ENCODE assay signal across 8 cellular contexts in genomic region chr20:50153500-50154377, GRCh38. TPM values are rescaled to one million over a fixed set of nuclear protein-coding genes. Genes with fewer than 3 reads are reported as not detected.
DNase-seq lines count a peak whose midpoint lies in the region; ATAC-seq and TF ChIP-seq lines count a peak whose summit lies in the region.

Gene PEDS1, minus strand, starts transcription at chr20:50153723. Its CDS starts 86 bp downstream, at chr20:50153637.

- POLR2A ChIA-PET in IMR-90 (lab: Charles Lee; ENCODE audit: unreplicated experiment) = interaction anchor here (0.6 to 0.9 kb wide), 2 partner anchors 10 to 126 kb away, joined by 4 to 6 read pairs; no protein-coding TSS in a partner anchor
- POLR2A ChIA-PET in Panc1 (lab: Charles Lee) = interaction anchor here (1.3 to 1.5 kb wide), 2 partner anchors 12 to 14 kb away, joined by 3 to 10 read pairs; no protein-coding TSS in a partner anchor

- no peak for TF ChIP-seq RAD21 in IMR-90 (IDR thresholded peaks at IDR 0.05; ENCODE audit: low read length)

- H3K18ac ChIP-seq in IMR-90 (ENCODE audit: low read depth, low read length) = peak within 1 kb of the TSS; percentile 26

- peak within 1 kb of the TSS; percentile 91 for H4K91ac ChIP-seq in IMR-90 (ENCODE audit: insufficient read depth, low read depth, low read length)

- H2AK9ac ChIP-seq in IMR-90 (replicated peaks; ENCODE audit: low read depth, low read length, poor library complexity) = peak within 1 kb of the TSS; percentile 99

- peak within 1 kb of the TSS; percentile 77 for H3K14ac ChIP-seq in IMR-90 (replicated peaks; ENCODE audit: low read depth, low read length)

- no peaks in the 10 kb centered on the region for H3K9me3 ChIP-seq in IMR-90 (ENCODE audit: control insufficient read depth, insufficient read depth, low read length)
- H3K9me3 ChIP-seq in Panc1 (ENCODE audit: control insufficient read depth, insufficient read depth, low read depth, low read length) = no peaks in the 10 kb centered on the region

- TF ChIP-seq CTCF in IMR-90 (conservative IDR thresholded peaks at IDR 0.05; ENCODE audit: low read depth, low read length) (no peak), Panc1 (IDR thresholded peaks at IDR 0.05) (no peak)

- peak within 1 kb of the TSS; percentile 17; the same call in 1 of the 2 replicates for H2BK20ac ChIP-seq in IMR-90 (ENCODE audit: low read depth, low read length)

- peak within 1 kb of the TSS; percentile 79; the same call in 2 of the 3 replicates for H2BK15ac ChIP-seq in IMR-90 (ENCODE audit: low read depth, low read length)

- BruUV-seq in IMR-90 (replicated peaks; lab: Mats Ljungman, UMichigan) (no TSS peak), Panc1 (replicated peaks; lab: Mats Ljungman, UMichigan) (no TSS peak)

- in situ Hi-C loops in IMR-90 (cut with MboI; ENCODE audit: low sequenced_read_pairs) = no loop called here
- in situ Hi-C loops in Panc1 (cut with HindIII; ENCODE audit: low pct_unique_long_range_greater_than_20kb, low sequenced_read_pairs) = no loop called here

- H3K79me1 ChIP-seq in IMR-90 (ENCODE audit: low read depth in 1 of 2, low read length in 2 of 2) = peaks cover 12 to 50% of the 10 kb centered on the region in 2 experiments; a peak in 3 of 4 replicates

- H3K36me3 Mint-ChIP-seq in activated T-cell treated with anti-CD3 and anti-CD28 coated beads, Interleukin-2, amount 50 U/mL, for 4 hours (ENCODE audit: insufficient read depth) = peaks cover 5% of the 10 kb centered on the region

- H3K27ac ChIP-seq in IMR-90 (ENCODE audit: insufficient read depth, low read length) (peak within 1 kb of the TSS; percentile 83), Panc1 (ENCODE audit: low read length) (peak within 1 kb of the TSS; percentile 97)

- ATAC-seq in GM21526 (IDR thresholded peaks at IDR 0.05; ENCODE audit: low FRiP score, unreplicated experiment) (peak; percentile 79), IMR-90 (ENCODE audit: low read depth) (peak; percentile 98), Panc1 (peak; percentile 94), esophagus mucosa (peak; percentile 87)
- peak; percentile 98 to 99 for ATAC-seq in activated T-cell treated with anti-CD3 and anti-CD28 coated beads, Interleukin-2, amount 50 U/mL, for 4 hours

- H3K23ac ChIP-seq in IMR-90 (ENCODE audit: low read depth, low read length) = peak within 1 kb of the TSS; percentile 92

- dilution Hi-C loops in IMR-90 (cut with HindIII; ENCODE audit: low sequenced_read_pairs, unreplicated experiment) = no loop called here

- H3K4ac ChIP-seq in IMR-90 (ENCODE audit: low read depth, low read length) = peak within 1 kb of the TSS; percentile 85

- H3K56ac ChIP-seq in IMR-90 (ENCODE audit: extremely low read depth, insufficient read depth, low read length) = peak within 1 kb of the TSS; percentile 70; the same call in 1 of the 2 replicates

- H3K36me3 ChIP-seq in IMR-90 (ENCODE audit: control insufficient read depth, insufficient read depth, low read length) (peaks cover 11% of the 10 kb centered on the region), Panc1 (ENCODE audit: control insufficient read depth, insufficient read depth, low read length) (peaks cover 8% of the 10 kb centered on the region)

- H2BK5ac ChIP-seq in IMR-90 (ENCODE audit: low read depth, low read length, poor library complexity, severe bottlenecking) = peak within 1 kb of the TSS; percentile 73

- H3K4me3 ChIP-seq in IMR-90 (ENCODE audit: insufficient read depth, low read depth, low read length) = peak within 1 kb of the TSS; percentile 87
- H3K4me3 ChIP-seq in Panc1 (ENCODE audit: low read depth in 2 of 2, low read length in 2 of 2) = peak within 1 kb of the TSS; percentile 92 to 95

- H3K4me2 ChIP-seq in IMR-90 (ENCODE audit: low read depth, low read length) = peak within 1 kb of the TSS; percentile 98

- CTCF ChIA-PET in IMR-90 (lab: Yijun Ruan, JAX) (interaction anchor here (1.2 kb wide), 1 partner anchor 33 kb away, joined by 6 read pairs; no protein-coding TSS in a partner anchor), Panc1 (lab: Charles Lee) (interaction anchor here (0.6 kb wide), 1 partner anchor 14 kb away, joined by 9 read pairs; no protein-coding TSS in a partner anchor)

- WGBS in IMR-90 (ENCODE audit: extremely low coverage in 2 of 2, insufficient read length in 1 of 2), 2 experiments = 2% methylated on average over 80 of the region's 99 CpGs; no CpG with 5 or more reads in 1 of the 2 experiments

- H3K4me1 Mint-ChIP-seq in activated T-cell treated with anti-CD3 and anti-CD28 coated beads, Interleukin-2, amount 50 U/mL, for 4 hours (ENCODE audit: low read depth) = peaks cover 41% of the 10 kb centered on the region

- TF ChIP-seq POLR2A in IMR-90 (IDR thresholded peaks at IDR 0.05; ENCODE audit: low read depth, low read length) = peak; percentile 93

- H3K4me1 ChIP-seq in IMR-90 (ENCODE audit: control insufficient read depth, insufficient read depth, low read length) (peaks cover 22% of the 10 kb centered on the region), Panc1 (ENCODE audit: control insufficient read depth, insufficient read depth, low read length) (peaks cover 41% of the 10 kb centered on the region)

- peak within 1 kb of the TSS; percentile 97 to 99 for H4K8ac ChIP-seq in IMR-90 (ENCODE audit: low read depth in 2 of 2, low read length in 2 of 2)

- H3K9me3 Mint-ChIP-seq in activated T-cell treated with anti-CD3 and anti-CD28 coated beads, Interleukin-2, amount 50 U/mL, for 4 hours = no peaks in the 10 kb centered on the region

- H2BK120ac ChIP-seq in IMR-90 (ENCODE audit: low read depth, low read length) = peak within 1 kb of the TSS; percentile 71

- peaks cover 21% of the 10 kb centered on the region for H3K9me1 ChIP-seq in IMR-90 (ENCODE audit: insufficient read depth, low read length)

- H4K5ac ChIP-seq in IMR-90 (ENCODE audit: low read depth, low read length) = peak within 1 kb of the TSS; percentile 91

- peak within 1 kb of the TSS; percentile 92 for H2AFZ ChIP-seq in IMR-90 (replicated peaks; ENCODE audit: low read length, poor library complexity)

- H2AK5ac ChIP-seq in IMR-90 (ENCODE audit: low read depth, low read length) = peak within 1 kb of the TSS; percentile 99

- H3K4me3 Mint-ChIP-seq in activated T-cell treated with anti-CD3 and anti-CD28 coated beads, Interleukin-2, amount 50 U/mL, for 4 hours = peak within 1 kb of the TSS; percentile 88

- peak within 1 kb of the TSS; percentile 88 for H3K9ac ChIP-seq in IMR-90 (ENCODE audit: low read depth, low read length)

- peaks cover 37% of the 10 kb centered on the region for H4K20me1 ChIP-seq in IMR-90 (ENCODE audit: insufficient read depth, low read length)

- H3K27me3 ChIP-seq in IMR-90 (ENCODE audit: control insufficient read depth, insufficient read depth, low read length) = no peaks in the 10 kb centered on the region
- H3K27me3 ChIP-seq in Panc1 (ENCODE audit: control insufficient read depth, insufficient read depth, low read length) = no peaks in the 10 kb centered on the region

- intact Hi-C loops in IMR-90 (cut with micrococcal nuclease) (loop anchor here (1.0 kb wide), 1 partner anchor 12 kb away; no protein-coding TSS in a partner anchor), Panc1 (cut with micrococcal nuclease; ENCODE audit: unreplicated experiment) (no loop called here)

- DNase-seq in DMS 273 (lab: John Stamatoyannopoulos, UW; ENCODE audit: unreplicated experiment) (peak; percentile 97), IMR-90 (peak; percentile 90), Panc1 (ENCODE audit: low read depth, low spot score) (no peak), myocyte (ENCODE audit: low read depth) (peak; percentile 92)
- peak; percentile 70 for DNase-seq in activated T-cell treated with anti-CD3 and anti-CD28 coated beads, Interleukin-2, amount 50 U/mL, for 4 hours
- peak; percentile 73 to 76 for DNase-seq in stimulated activated CD8-positive, alpha-beta memory T cell treated with anti-CD3 and anti-CD28 coated beads, Interleukin-7, amount 100 ng/mL, for 48 hours (ENCODE audit: extremely low read depth in 1 of 2, low read depth in 1 of 2)

- no peaks in the 10 kb centered on the region for H3K27me3 Mint-ChIP-seq in activated T-cell treated with anti-CD3 and anti-CD28 coated beads, Interleukin-2, amount 50 U/mL, for 4 hours (ENCODE audit: low read depth)

TF ChIP-seq in IMR-90, 13 proteins besides CTCF, POLR2A, EP300 and RAD21 (continues in another document):
- TF ChIP-seq ELK1 (IDR thresholded peaks at IDR 0.05; ENCODE audit: borderline replicate concordance, low read depth, low read length) = no peak
- TF ChIP-seq CEBPB (IDR thresholded peaks at IDR 0.05; ENCODE audit: low read depth, low read length) = no peak
- peak; percentile 40; the same call in 1 of the 2 replicates for TF ChIP-seq BHLHE40 (IDR thresholded peaks at IDR 0.05; ENCODE audit: low read depth, low read length)
- peak; percentile 51 for TF ChIP-seq USF2 (IDR thresholded peaks at IDR 0.05; ENCODE audit: low read depth, low read length)
- peak; percentile 37; the same call in 1 of the 2 replicates for TF ChIP-seq MAZ (IDR thresholded peaks at IDR 0.05; ENCODE audit: borderline replicate concordance, low read depth, low read length)
- TF ChIP-seq RFX5 (IDR thresholded peaks at IDR 0.05; ENCODE audit: low read depth, low read length) = no peak
- TF ChIP-seq CHD1 (IDR thresholded peaks at IDR 0.05; ENCODE audit: low read depth, low read length) = no peak
- TF ChIP-seq FOS (IDR thresholded peaks at IDR 0.05; ENCODE audit: low read depth, low read length) = no peak

RNA-seq across cellular contexts. Expression of gene PEDS1, which starts in this region (rescaled TPM):
- total RNA-seq in IMR-90 (2012; rRNA removed) (24.0 and 25.3 TPM in 2 replicates), Panc1 (2021; ENCODE audit: unreplicated experiment) (88.9 TPM), esophagus mucosa (27.0 TPM), myocyte (51.8 and 56.6 TPM in 2 replicates)
- 59.9 and 67.6 TPM in 2 replicates for polyA plus RNA-seq in IMR-90 (2012; rRNA removed)
- polyA plus RNA-seq in IMR-90 (2012; cell fraction: cytosol; rRNA removed) = 26.9 and 58.5 TPM in 2 replicates
- polyA plus RNA-seq in IMR-90 (2012; cell fraction: nucleus; rRNA removed; ENCODE audit: low replicate concordance) = 24.5 and 45.9 TPM in 2 replicates
- polyA plus RNA-seq in Panc1 (2012; ENCODE audit: insufficient read length) = 209 TPM
- total RNA-seq in activated T-cell treated with anti-CD3 and anti-CD28 coated beads, Interleukin-2, amount 50 U/mL, for 4 hours = 10 to 100 TPM; 21.6 to 22.5 (median 21.9) TPM
- 45.2 TPM for polyA plus RNA-seq in myocyte (2012)
